In genomic region chr9:136247947-136248637, GRCh38 we compare ENCODE assay signal across 19 cellular contexts. TPM values are rescaled to one million over a fixed set of nuclear protein-coding genes. Genes with fewer than 3 reads are reported as not detected.
A peak's percentile ranks its signal among the peaks of the same experiment; 100 is the strongest.
DNase-seq lines count a peak whose midpoint lies in the region; ATAC-seq and TF ChIP-seq lines count a peak whose summit lies in the region.
"Had no signal": no experiment of that assay in that cellular context is flagged by ENCODE, and none has a peak within 500 bp of the region (broad histone marks: within the 10 kb centered on the region; RNA-seq: fewer than 3 reads in every experiment).

No MANE protein-coding gene starts in this region.

- intact Hi-C loops in gastrocnemius medialis (cut with DNase I; ENCODE audit: low total_unique reads): loop anchor here (10.0 kb wide), 2 partner anchors 283 to 343 kb away; partner anchors contain the start of genes CAMSAP1 and UBAC1

- H3K4me2 ChIP-seq in SK-N-SH (no peak overlapping the region), GM23338 (no peak overlapping the region), neuronal stem cell (ENCODE audit: insufficient read depth, low read length, poor library complexity, severe bottlenecking) (no peak overlapping the region)

- H3K27me3 Mint-ChIP-seq in GM23338 (ENCODE audit: insufficient read depth, low read depth, poor library complexity): peaks cover 25% of the 10 kb centered on the region
- H3K27me3 Mint-ChIP-seq: CD4-positive, alpha-beta T cell had no signal

- no peak overlapping the region for H3K4ac ChIP-seq in neuronal stem cell (ENCODE audit: low read length)

- H3K9ac ChIP-seq in SK-N-SH (no peak overlapping the region), neuronal stem cell (ENCODE audit: low read depth, low read length, poor library complexity) (peak overlapping the region; percentile 51)

- CTCF ChIA-PET in SK-N-SH (lab: Yijun Ruan, JAX): interaction anchor here (0.7 to 1.1 kb wide), 2 partner anchors 21 to 158 kb away, joined by 3 to 4 read pairs; no protein-coding TSS in a partner anchor

- WGBS in SK-N-SH (ENCODE audit: low lambda C conversion rate): 84% methylated on average over 20 of the region's 24 CpGs
- no CpG with 5 or more reads among the region's 24 CpGs for WGBS in neuronal stem cell (ENCODE audit: extremely low coverage in 2 of 2, insufficient read length in 2 of 2, insufficient replicate concordance in 1 of 2), 2 donors

- no peak for TF ChIP-seq RAD21 in SK-N-SH (IDR thresholded peaks at IDR 0.05; ENCODE audit: low read length)

- no peak overlapping the region for H2BK120ac ChIP-seq in neuronal stem cell (ENCODE audit: low read depth, low read length)

- H2AFZ ChIP-seq in SK-N-SH (ENCODE audit: low read depth): no peak overlapping the region
- H2AFZ ChIP-seq in GM23338: no peak overlapping the region
- no peak overlapping the region for H2AFZ ChIP-seq in neuronal stem cell (ENCODE audit: low read length)

- TF ChIP-seq EP300 in SK-N-SH (IDR thresholded peaks at IDR 0.05; ENCODE audit: borderline replicate concordance in 1 of 2, low read depth in 1 of 2, low read length in 1 of 2): no peak

- H3K23ac ChIP-seq in neuronal stem cell (ENCODE audit: low read depth, low read length, poor library complexity): no peak overlapping the region

- H4K8ac ChIP-seq in neuronal stem cell (ENCODE audit: low read depth, low read length): no peak overlapping the region

- no peak for TF ChIP-seq CTCF in SK-N-SH (IDR thresholded peaks at IDR 0.05)
- no peak for TF ChIP-seq CTCF in GM23338 (conservative IDR thresholded peaks at IDR 0.05; ENCODE audit: low read depth in 2 of 2)
- TF ChIP-seq CTCF in gastrocnemius medialis (IDR thresholded peaks at IDR 0.05 in 4 of 5, conservative IDR thresholded peaks at IDR 0.05 in 1 of 5): no peak

- no peak overlapping the region for H3K4me3 ChIP-seq in SK-N-SH (ENCODE audit: low read depth in 2 of 2, low read length in 1 of 2)
- H3K4me3 ChIP-seq in GM23338: no peak overlapping the region
- no peak overlapping the region for H3K4me3 ChIP-seq in neuronal stem cell (ENCODE audit: low read length in 2 of 2)
- H3K4me3 ChIP-seq in gastrocnemius medialis: no peak overlapping the region
- H3K4me3 ChIP-seq: SK-N-MC had no signal

- no peak overlapping the region for H2AK5ac ChIP-seq in neuronal stem cell (ENCODE audit: low read depth, low read length)

- H3K18ac ChIP-seq in neuronal stem cell (ENCODE audit: low read length): peak overlapping the region; percentile 84

- H4K20me1 ChIP-seq in SK-N-SH (ENCODE audit: insufficient read depth) (peaks cover 19% of the 10 kb centered on the region), GM23338 (replicated peaks; ENCODE audit: insufficient read depth) (peaks cover 18% of the 10 kb centered on the region)

- H3K4me1 ChIP-seq in SK-N-SH (ENCODE audit: control insufficient read depth in 1 of 2, insufficient read depth in 2 of 2, low read depth in 1 of 2, low read length in 1 of 2) (peaks cover 8 to 32% of the 10 kb centered on the region in 2 experiments; a peak in 3 of 4 replicates), GM23338 (ENCODE audit: insufficient read depth) (peaks cover 18% of the 10 kb centered on the region), neuronal stem cell (ENCODE audit: control insufficient read depth in 2 of 2, insufficient read depth in 1 of 2, low read depth in 1 of 2, low read length in 2 of 2) (peaks cover 8 to 15% of the 10 kb centered on the region in 2 donors), gastrocnemius medialis (peaks cover 12 to 18% of the 10 kb centered on the region in 2 donors)

- no peaks in the 10 kb centered on the region for H3K36me3 ChIP-seq in SK-N-SH (replicated peaks in 1 of 2; ENCODE audit: control insufficient read depth in 1 of 2, insufficient read depth in 2 of 2, low read length in 1 of 2)
- H3K36me3 ChIP-seq in GM23338 (ENCODE audit: insufficient read depth): no peaks in the 10 kb centered on the region
- H3K36me3 ChIP-seq in neuronal stem cell (replicated peaks in 1 of 2; ENCODE audit: control insufficient read depth in 2 of 2, insufficient read depth in 2 of 2, low read length in 2 of 2): no peaks in the 10 kb centered on the region
- no peaks in the 10 kb centered on the region for H3K36me3 ChIP-seq in gastrocnemius medialis

- DNase-seq in SK-N-SH (peak; percentile 64), GM23338 (ENCODE audit: low spot score) (no peak), cerebellar cortex (ENCODE audit: low spot score) (peak; percentile 58), neuronal stem cell (ENCODE audit: low spot score) (no peak), activated T-cell treated with anti-CD3 and anti-CD28 coated beads for 4 hours (no peak), gastrocnemius medialis (no peak), kidney tubule cell (ENCODE audit: low spot score) (no peak)
- DNase-seq: 8988T; Calu3; CD4-positive, alpha-beta T cell; KG1; NCI-H1048; NCI-H146; NCI-H2227 treated with DMSO at 0.1 percent for 48 hours; NCI-H526; NK-92 treated with Interleukin-12 subunit alpha and Interleukin-12 subunit beta, amount 100 ng/mL, for 24 hours had no signal

- H2BK5ac ChIP-seq in neuronal stem cell (ENCODE audit: low read length): peak overlapping the region; percentile 17

- no peak overlapping the region for H4K91ac ChIP-seq in neuronal stem cell (ENCODE audit: low read depth, low read length, poor library complexity)

- peaks cover 4% of the 10 kb centered on the region for H3F3A ChIP-seq in SK-N-SH (replicated peaks; ENCODE audit: insufficient read depth)
- H3F3A ChIP-seq in GM23338 (replicated peaks; ENCODE audit: low read depth): 0 out of 2 replicates have a peak, but pooled peaks cover 5% of the 10 kb centered on the region

- ATAC-seq in SK-N-SH treated with all-trans-retinoic acid at 6 μM for 48 hours: no peak
- ATAC-seq in GM23338: peak; percentile 5; the same call in 2 of the 3 replicates
- ATAC-seq in gastrocnemius medialis: no peak

- no peak overlapping the region for H3K4me3 Mint-ChIP-seq in GM23338

- no peak overlapping the region; a peak in 1 of 4 replicates for H3K27ac ChIP-seq in SK-N-SH (ENCODE audit: low read depth in 2 of 2, low read length in 1 of 2)
- no peak overlapping the region for H3K27ac ChIP-seq in GM23338 (ENCODE audit: low read depth)
- H3K27ac ChIP-seq in neuronal stem cell (replicated peaks; ENCODE audit: low read length): no peak overlapping the region
- no peak overlapping the region for H3K27ac ChIP-seq in gastrocnemius medialis
- H3K27ac ChIP-seq: SK-N-MC had no signal

- H2BK12ac ChIP-seq in neuronal stem cell (ENCODE audit: low read length): peak overlapping the region; percentile 70

- H3K9me3 ChIP-seq in SK-N-SH (no peaks in the 10 kb centered on the region), neuronal stem cell (replicated peaks in 1 of 2; ENCODE audit: control insufficient read depth in 2 of 2, insufficient read depth in 1 of 2, low read depth in 1 of 2, low read length in 2 of 2) (no peaks in the 10 kb centered on the region), gastrocnemius medialis (no peaks in the 10 kb centered on the region)

- H3K27me3 ChIP-seq in SK-N-SH (ENCODE audit: insufficient read depth) (no peaks in the 10 kb centered on the region), GM23338 (ENCODE audit: insufficient read depth) (0 out of 2 replicates have a peak, but pooled peaks cover 8% of the 10 kb centered on the region), neuronal stem cell (ENCODE audit: control insufficient read depth in 3 of 3, insufficient read depth in 3 of 3, low read depth in 1 of 3, low read length in 3 of 3) (peaks cover 0 to 54% (median 0%) of the 10 kb centered on the region in 3 experiments), gastrocnemius medialis (peaks cover under 1 to 6% (median 6%) of the 10 kb centered on the region in 3 donors)

- no peak for TF ChIP-seq POLR2A in gastrocnemius medialis (IDR thresholded peaks at IDR 0.05)

- no peaks in the 10 kb centered on the region for H3K9me3 Mint-ChIP-seq in GM23338
- H3K9me3 Mint-ChIP-seq: CD4-positive, alpha-beta T cell had no signal

- H3K27ac Mint-ChIP-seq in GM23338: 0 out of 2 replicates have a peak overlapping the region, but pooled peaks have one; percentile 36
- H3K27ac Mint-ChIP-seq: CD4-positive, alpha-beta T cell had no signal

- H3K36me3 Mint-ChIP-seq in GM23338 (ENCODE audit: low read depth): no peaks in the 10 kb centered on the region

- no peak overlapping the region for H3K14ac ChIP-seq in neuronal stem cell (ENCODE audit: low read length)

- peaks cover 2% of the 10 kb centered on the region for H3K79me1 ChIP-seq in neuronal stem cell (ENCODE audit: low read depth, low read length)

- H3K9me2 ChIP-seq in SK-N-SH (no peaks in the 10 kb centered on the region), GM23338 (ENCODE audit: insufficient read depth) (no peaks in the 10 kb centered on the region)

- H3K79me2 ChIP-seq in SK-N-SH (ENCODE audit: insufficient read depth): peaks cover 22% of the 10 kb centered on the region; the same call in 1 of the 2 replicates
- H3K79me2 ChIP-seq in GM23338 (replicated peaks; ENCODE audit: insufficient read depth): peaks cover 20% of the 10 kb centered on the region

- in situ Hi-C loops in gastrocnemius medialis (cut with MboI; ENCODE audit: low sequenced_read_pairs in 4 of 4): no loop called here

- POLR2A ChIA-PET in SK-N-SH (lab: Yijun Ruan, JAX): no interaction called here

- H3K4me1 Mint-ChIP-seq in GM23338: peaks cover 35% of the 10 kb centered on the region

- H2BK15ac ChIP-seq in neuronal stem cell (ENCODE audit: low read length): peak overlapping the region; percentile 17

RNA-seq across cellular contexts. Expression of gene QSOX2, which starts 2.5 kb away (rescaled TPM):
- 25.5 and 26.6 TPM in 2 replicates for polyA plus RNA-seq in SK-N-SH (2012; rRNA removed)
- polyA plus RNA-seq in SK-N-SH (2012; cell fraction: cytosol; rRNA removed): 20.2 and 23.7 TPM in 2 replicates
- polyA plus RNA-seq in SK-N-SH (2012; cell fraction: nucleus; rRNA removed): 31.2 and 37.5 TPM in 2 replicates
- total RNA-seq in GM23338 (2014; rRNA removed; shearing (Covaris generic)): 25.5 and 29.2 TPM in 2 replicates
- polyA plus RNA-seq in GM23338 (2016; fragmentation: Nextera tagmentation; extraction: Ambion mirVana): 9.2 and 10.5 TPM in 2 replicates
- polyA plus RNA-seq in neuronal stem cell (2013, experiment 1 of 2): 11.3 TPM
- polyA plus RNA-seq in neuronal stem cell (2013, experiment 2 of 2): 11.5 TPM
- 1 to 10 TPM; 3.3 to 5.8 (median 5.2) TPM for total RNA-seq in gastrocnemius medialis

RNA-seq across cellular contexts. Expression of gene LHX3, which starts 43.2 kb away (rescaled TPM):
- polyA plus RNA-seq in SK-N-SH (2012; rRNA removed): not detected in 2 replicates
- not detected in 2 replicates for polyA plus RNA-seq in SK-N-SH (2012; cell fraction: cytosol; rRNA removed)
- polyA plus RNA-seq in SK-N-SH (2012; cell fraction: nucleus; rRNA removed): 0.02 and 0.04 TPM in 2 replicates
- not detected in 2 replicates for total RNA-seq in GM23338 (2014; rRNA removed; shearing (Covaris generic))
- polyA plus RNA-seq in GM23338 (2016; fragmentation: Nextera tagmentation; extraction: Ambion mirVana): 0.08 TPM in 1 of 2 replicates, not detected in the other
- polyA plus RNA-seq in neuronal stem cell (2013, experiment 1 of 2): not detected
- not detected for polyA plus RNA-seq in neuronal stem cell (2013, experiment 2 of 2)
- total RNA-seq in gastrocnemius medialis: not detected
- total RNA-seq: Calu3, M059J had no signal

RNA-seq across cellular contexts. Expression of gene CCDC187, which starts 55.8 kb away (rescaled TPM):
- polyA plus RNA-seq in SK-N-SH (2012; rRNA removed) (not detected in 2 replicates), GM23338 (2016; fragmentation: Nextera tagmentation; extraction: Ambion mirVana) (not detected in 2 replicates)
- not detected in 2 replicates for polyA plus RNA-seq in SK-N-SH (2012; cell fraction: cytosol; rRNA removed)
- polyA plus RNA-seq in SK-N-SH (2012; cell fraction: nucleus; rRNA removed): 0.02 TPM in 1 of 2 replicates, not detected in the other
- total RNA-seq in GM23338 (2014; rRNA removed; shearing (Covaris generic)): 0.14 TPM in 1 of 2 replicates, not detected in the other
- polyA plus RNA-seq in neuronal stem cell (2013, experiment 1 of 2): 0.08 TPM
- polyA plus RNA-seq in neuronal stem cell (2013, experiment 2 of 2): 0.08 TPM
- not detected for total RNA-seq in gastrocnemius medialis
- total RNA-seq: CD4-positive, alpha-beta T cell; M059J had no signal

Comparison
In these comparisons a context has a peak if more than half of its experiments do, and no peak if none do; other contexts are left out.
1. DNase-seq: peak in SK-N-SH (single experiment) and cerebellar cortex (single experiment); none in GM23338 (single experiment), neuronal stem cell (single experiment), activated T-cell treated with anti-CD3 and anti-CD28 coated beads for 4 hours (single experiment), gastrocnemius medialis (0 of 2) and kidney tubule cell (single experiment).